16 cellular contexts compared by ENCODE assay signal in the genomic region with DNA sequence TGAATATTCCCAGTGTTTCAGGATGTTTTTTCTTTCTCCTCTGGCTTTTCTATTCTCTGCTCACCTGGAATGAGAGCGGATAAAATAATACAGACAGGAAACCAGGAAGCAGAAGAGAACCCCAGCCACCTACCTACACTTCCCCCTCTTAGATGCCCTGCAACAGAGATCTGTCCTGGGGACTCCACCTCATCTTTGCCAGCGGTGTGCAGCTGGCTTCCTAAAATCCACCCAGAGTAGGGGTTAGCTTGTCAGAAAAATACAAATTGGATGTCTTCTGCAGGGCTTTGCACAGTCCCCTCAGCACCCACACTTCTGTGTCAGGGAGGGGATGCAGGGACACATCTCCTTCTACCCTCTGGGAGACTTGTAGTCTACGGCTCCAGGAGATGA.
DNase-seq lines count a peak whose midpoint lies in the region; ATAC-seq and TF ChIP-seq lines count a peak whose summit lies in the region.
"Had no signal": no experiment of that assay in that cellular context is flagged by ENCODE, and none has a peak within 500 bp of the region (broad histone marks: within the 10 kb centered on the region; RNA-seq: fewer than 3 reads in every experiment).

No MANE protein-coding gene starts in this region.

- TF ChIP-seq CTCF in hepatocyte (IDR thresholded peaks at IDR 0.05; ENCODE audit: poor library complexity), result no peak

- H3K4ac ChIP-seq in trophoblast cell (ENCODE audit: low read depth, low read length), result no peak overlapping the region

- no peak overlapping the region for H2BK5ac ChIP-seq in trophoblast cell (ENCODE audit: low read depth, low read length, poor library complexity)

- H4K20me1 ChIP-seq in hepatocyte (ENCODE audit: insufficient read depth, poor library complexity, severe bottlenecking), result no peaks in the 10 kb centered on the region

- H3K4me2 ChIP-seq in trophoblast cell (ENCODE audit: low read length) (no peak overlapping the region), hepatocyte (no peak overlapping the region)

- no peak overlapping the region for H2AK5ac ChIP-seq in trophoblast cell (ENCODE audit: low read length)

- H3K9me2 ChIP-seq in hepatocyte (replicated peaks; ENCODE audit: insufficient read depth), result no peaks in the 10 kb centered on the region

- no peaks in the 10 kb centered on the region for H3K9me3 ChIP-seq in trophoblast cell (ENCODE audit: insufficient read depth, low read depth, low read length)
- H3K9me3 ChIP-seq in hepatocyte (ENCODE audit: low read depth), result no peaks in the 10 kb centered on the region
- no peaks in the 10 kb centered on the region for H3K9me3 ChIP-seq in effector memory CD4-positive, alpha-beta T cell (ENCODE audit: control insufficient read depth, low read length)
- H3K9me3 ChIP-seq: Caco-2, esophagus muscularis mucosa, upper lobe of left lung had no signal

- no peaks in the 10 kb centered on the region for H3K79me1 ChIP-seq in trophoblast cell (ENCODE audit: low read length)

- H3K27me3 ChIP-seq in trophoblast cell (ENCODE audit: insufficient read depth, low read length) (no peaks in the 10 kb centered on the region), hepatocyte (no peaks in the 10 kb centered on the region)
- H3K27me3 ChIP-seq in effector memory CD4-positive, alpha-beta T cell (replicated peaks; ENCODE audit: control insufficient read depth, insufficient read depth, low read length, poor library complexity, severe bottlenecking), result no peaks in the 10 kb centered on the region
- H3K27me3 ChIP-seq: esophagus muscularis mucosa, upper lobe of left lung had no signal

- peak overlapping the region; percentile 20 for H4K12ac ChIP-seq in trophoblast cell (ENCODE audit: low read depth, low read length)

- H3K23ac ChIP-seq in trophoblast cell (ENCODE audit: low read length), result no peak overlapping the region

- no CpG with 5 or more reads among the region's 3 CpGs for WGBS in trophoblast cell (ENCODE audit: extremely low coverage, insufficient coverage, insufficient read length)
- WGBS in hepatocyte (ENCODE audit: low lambda C conversion rate, missing lambda C conversion rate), result 95% methylated on average over 3 of the region's 3 CpGs

- no peak overlapping the region for H3K9ac ChIP-seq in trophoblast cell (ENCODE audit: low read length)

- no peak overlapping the region for H4K91ac ChIP-seq in trophoblast cell (ENCODE audit: low read depth, low read length)

- H2BK12ac ChIP-seq in trophoblast cell (ENCODE audit: low read length), result no peak overlapping the region

- ATAC-seq in GM18868 (IDR thresholded peaks at IDR 0.05; ENCODE audit: unreplicated experiment), result peak; percentile 21
- ATAC-seq in HG02571 (IDR thresholded peaks at IDR 0.05; ENCODE audit: unreplicated experiment), result peak; percentile 11
- ATAC-seq in HG03139 (IDR thresholded peaks at IDR 0.05; ENCODE audit: unreplicated experiment), result peak; percentile 10
- ATAC-seq: left lobe of liver had no signal

- H3K27ac ChIP-seq in trophoblast cell (ENCODE audit: low read depth, low read length) (no peak overlapping the region), hepatocyte (no peak overlapping the region)
- no peak overlapping the region for H3K27ac ChIP-seq in effector memory CD4-positive, alpha-beta T cell (ENCODE audit: insufficient read depth, low read length, poor library complexity, severe bottlenecking)
- H3K27ac ChIP-seq: esophagus muscularis mucosa, upper lobe of left lung had no signal

- no peak overlapping the region for H3K4me3 ChIP-seq in trophoblast cell (ENCODE audit: low read depth, low read length)
- H3K4me3 ChIP-seq in hepatocyte, result no peak overlapping the region
- H3K4me3 ChIP-seq in effector memory CD4-positive, alpha-beta T cell (ENCODE audit: insufficient read depth, low read depth, low read length, poor library complexity, severe bottlenecking), result no peak overlapping the region
- H3K4me3 ChIP-seq: esophagus muscularis mucosa, upper lobe of left lung had no signal

- no peak overlapping the region for H4K8ac ChIP-seq in trophoblast cell (ENCODE audit: low read depth, low read length)

- no peak overlapping the region for H3K18ac ChIP-seq in trophoblast cell (ENCODE audit: low read length)

- DNase-seq in trophoblast cell, result no peak
- no peak for DNase-seq in 8988T
- no peak for DNase-seq in hepatocyte (ENCODE audit: low spot score)
- DNase-seq in effector memory CD4-positive, alpha-beta T cell, result no peak
- DNase-seq: activated naive CD4-positive, alpha-beta T cell treated with Interleukin-2 at 50 U/mL for 16 hours; Caco-2; EL; NCI-H1105 treated with DMSO at 0.1 percent for 48 hours; NCI-H510A treated with DMSO at 0.1 percent for 48 hours; posterior cingulate gyrus; upper lobe of left lung had no signal

- H3K4me1 ChIP-seq in trophoblast cell (ENCODE audit: control insufficient read depth in 1 of 2, insufficient read depth in 2 of 2, low read length in 2 of 2) (no peaks in the 10 kb centered on the region), hepatocyte (ENCODE audit: insufficient read depth) (no peaks in the 10 kb centered on the region)
- H3K4me1 ChIP-seq in effector memory CD4-positive, alpha-beta T cell (ENCODE audit: control insufficient read depth, insufficient read depth, low read length, poor library complexity, severe bottlenecking), result no peaks in the 10 kb centered on the region
- H3K4me1 ChIP-seq: Caco-2, upper lobe of left lung had no signal

- H2AFZ ChIP-seq in trophoblast cell (ENCODE audit: insufficient read depth, low read length, poor library complexity) (no peak overlapping the region), hepatocyte (no peak overlapping the region)

- H3K79me2 ChIP-seq in trophoblast cell (ENCODE audit: control insufficient read depth, insufficient read depth, low read length, poor library complexity) (no peaks in the 10 kb centered on the region), hepatocyte (no peaks in the 10 kb centered on the region)

- H2BK120ac ChIP-seq in trophoblast cell (ENCODE audit: insufficient read depth, low read length, poor library complexity), result no peak overlapping the region

- no peaks in the 10 kb centered on the region for H3K36me3 ChIP-seq in trophoblast cell (ENCODE audit: control insufficient read depth in 1 of 2, insufficient read depth in 2 of 2, low read length in 2 of 2)
- no peaks in the 10 kb centered on the region for H3K36me3 ChIP-seq in hepatocyte (replicated peaks; ENCODE audit: insufficient read depth, low read depth)
- H3K36me3 ChIP-seq in effector memory CD4-positive, alpha-beta T cell (ENCODE audit: control insufficient read depth, insufficient read depth, low read length), result no peaks in the 10 kb centered on the region
- H3K36me3 ChIP-seq: esophagus muscularis mucosa, upper lobe of left lung had no signal

- no peak overlapping the region for H3K14ac ChIP-seq in trophoblast cell (ENCODE audit: low read length)
